ENCODE assay signal across 1 cellular context in the genomic region with DNA sequence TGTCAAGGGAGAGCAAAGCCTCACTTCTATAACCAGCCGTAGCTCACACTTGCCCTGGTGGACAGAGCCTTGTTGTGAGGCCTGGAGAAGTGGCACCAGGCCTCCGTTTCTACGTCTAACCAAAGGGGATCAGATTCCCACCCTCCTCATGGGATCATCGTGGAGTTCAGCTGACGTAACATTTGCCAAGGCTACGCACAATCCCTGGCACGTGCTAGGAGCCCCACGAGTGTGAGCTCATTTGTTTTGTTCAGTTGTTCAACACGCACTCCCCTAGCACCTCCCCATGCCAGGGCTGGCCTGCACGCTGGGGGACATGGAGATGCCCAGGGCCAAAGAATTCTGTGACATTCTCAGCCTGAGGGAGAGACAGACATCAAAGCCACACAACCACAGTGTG.
TF ChIP-seq lines count a peak whose summit lies in the region.

No MANE protein-coding gene starts in this region.

TF ChIP-seq in HepG2, 621 proteins besides CTCF, POLR2A, EP300 and RAD21:
- TF ChIP-seq HIVEP1 (CRISPR knock-in tag; IDR thresholded peaks at IDR 0.05) (0 out of 2 replicates have a peak, but pooled peaks have one; percentile 28), SRSF1 (optimal IDR thresholded peaks at IDR 0.05; ENCODE audit: low read depth, low read length) (no peak), SCMH1 (CRISPR knock-in tag; IDR thresholded peaks at IDR 0.05; ENCODE audit: borderline replicate concordance) (no peak), ZBTB21 (CRISPR knock-in tag; IDR thresholded peaks at IDR 0.05) (peak; percentile 22; the same call in 1 of the 2 replicates), CREB1 (IDR thresholded peaks at IDR 0.05) (0 out of 2 replicates have a peak, but pooled peaks have one; percentile 15), CREB1 (CRISPR knock-in tag; IDR thresholded peaks at IDR 0.05) (no peak), BHLHE40 (IDR thresholded peaks at IDR 0.05; ENCODE audit: low read length) (peak; percentile 77), ATF4 (CRISPR knock-in tag; IDR thresholded peaks at IDR 0.05) (peak in 1 of 2 experiments; percentile 51; a peak in 1 of 4 replicates)
